In genomic region chr10:30587522-30588031, GRCh38 we compare ENCODE assay signal across 8 cellular contexts. TPM values are rescaled to one million over a fixed set of nuclear protein-coding genes. Genes with fewer than 3 reads are reported as not detected.
DNase-seq lines count a peak whose midpoint lies in the region; ATAC-seq and TF ChIP-seq lines count a peak whose summit lies in the region.

No MANE protein-coding gene starts in this region.

- H3K4me3 ChIP-seq in gastrocnemius medialis (no peak overlapping the region), foreskin fibroblast (ENCODE audit: low read depth in 1 of 2, low read length in 2 of 2) (no peak overlapping the region)

- no peaks in the 10 kb centered on the region for H3K4me1 ChIP-seq in gastrocnemius medialis

- H3K27me3 Mint-ChIP-seq in dendritic cell treated with granulocyte-macrophage colony-stimulating factor and Interleukin-4, amounts not matched to agents 40 ng/mL and 50 ng/mL, for 4 days: no peaks in the 10 kb centered on the region
- H3K27me3 Mint-ChIP-seq in activated T-cell treated with anti-CD3 and anti-CD28 coated beads, Interleukin-2, amount 50 U/mL, for 24 hours: no peaks in the 10 kb centered on the region

- TF ChIP-seq POLR2A in gastrocnemius medialis (IDR thresholded peaks at IDR 0.05): no peak

- intact Hi-C loops in dendritic cell treated with granulocyte-macrophage colony-stimulating factor and Interleukin-4, amounts not matched to agents 40 ng/mL and 50 ng/mL, for 4 days (cut with micrococcal nuclease): loop anchor here (5.0 kb wide), 1 partner anchor 55 kb away; no protein-coding TSS in a partner anchor
- intact Hi-C loops in gastrocnemius medialis (cut with DNase I; ENCODE audit: low total_unique reads): no loop called here

- peak; percentile 68 for ATAC-seq in GM19467 (IDR thresholded peaks at IDR 0.05; ENCODE audit: unreplicated experiment)
- peak; percentile 87 for ATAC-seq in HG03432 (IDR thresholded peaks at IDR 0.05; ENCODE audit: unreplicated experiment)
- ATAC-seq in gastrocnemius medialis: no peak

- in situ Hi-C loops in gastrocnemius medialis (cut with MboI; ENCODE audit: low sequenced_read_pairs in 4 of 4): loop anchor here in 2 of 4 donors (5.0 kb wide), 1 partner anchor 195 kb away; no protein-coding TSS in a partner anchor

- peak overlapping the region; percentile 34 for H3K27ac Mint-ChIP-seq in dendritic cell treated with granulocyte-macrophage colony-stimulating factor and Interleukin-4, amounts not matched to agents 40 ng/mL and 50 ng/mL, for 4 days
- no peak overlapping the region for H3K27ac Mint-ChIP-seq in activated T-cell treated with anti-CD3 and anti-CD28 coated beads, Interleukin-2, amount 50 U/mL, for 24 hours

- DNase-seq in CMK (ENCODE audit: low read depth) (peak; percentile 14), gastrocnemius medialis (peak; percentile 9 to 35), foreskin fibroblast (no peak), NCI-H2107 (lab: John Stamatoyannopoulos, UW) (no peak)
- no peak for DNase-seq in activated T-cell treated with anti-CD3 and anti-CD28 coated beads, Interleukin-2, amount 50 U/mL, for 24 hours

- no peaks in the 10 kb centered on the region for H3K36me3 ChIP-seq in gastrocnemius medialis

- no peaks in the 10 kb centered on the region for H3K9me3 ChIP-seq in gastrocnemius medialis

- H3K9me3 Mint-ChIP-seq in dendritic cell treated with granulocyte-macrophage colony-stimulating factor and Interleukin-4, amounts not matched to agents 40 ng/mL and 50 ng/mL, for 4 days: no peaks in the 10 kb centered on the region
- no peaks in the 10 kb centered on the region for H3K9me3 Mint-ChIP-seq in activated T-cell treated with anti-CD3 and anti-CD28 coated beads, Interleukin-2, amount 50 U/mL, for 24 hours

- no peaks in the 10 kb centered on the region for H3K36me3 Mint-ChIP-seq in dendritic cell treated with granulocyte-macrophage colony-stimulating factor and Interleukin-4, amounts not matched to agents 40 ng/mL and 50 ng/mL, for 4 days (ENCODE audit: low read depth)
- no peaks in the 10 kb centered on the region for H3K36me3 Mint-ChIP-seq in activated T-cell treated with anti-CD3 and anti-CD28 coated beads, Interleukin-2, amount 50 U/mL, for 24 hours (ENCODE audit: low read depth)

- no peak overlapping the region for H3K27ac ChIP-seq in gastrocnemius medialis

- H3K27me3 ChIP-seq in gastrocnemius medialis: no peaks in the 10 kb centered on the region

- TF ChIP-seq CTCF in gastrocnemius medialis (IDR thresholded peaks at IDR 0.05 in 4 of 5, conservative IDR thresholded peaks at IDR 0.05 in 1 of 5): no peak
- TF ChIP-seq CTCF in foreskin fibroblast (IDR thresholded peaks at IDR 0.05; ENCODE audit: low read depth, low read length): no peak

- H3K4me3 Mint-ChIP-seq in dendritic cell treated with granulocyte-macrophage colony-stimulating factor and Interleukin-4, amounts not matched to agents 40 ng/mL and 50 ng/mL, for 4 days: no peak overlapping the region
- H3K4me3 Mint-ChIP-seq in activated T-cell treated with anti-CD3 and anti-CD28 coated beads, Interleukin-2, amount 50 U/mL, for 24 hours: no peak overlapping the region

- peaks cover 30% of the 10 kb centered on the region for H3K4me1 Mint-ChIP-seq in dendritic cell treated with granulocyte-macrophage colony-stimulating factor and Interleukin-4, amounts not matched to agents 40 ng/mL and 50 ng/mL, for 4 days (ENCODE audit: low read depth)
- H3K4me1 Mint-ChIP-seq in activated T-cell treated with anti-CD3 and anti-CD28 coated beads, Interleukin-2, amount 50 U/mL, for 24 hours (ENCODE audit: low read depth): peaks cover 17% of the 10 kb centered on the region

RNA-seq across cellular contexts. Expression of gene LYZL2, which starts 42.0 kb away (rescaled TPM):
- not detected for total RNA-seq in gastrocnemius medialis

Comparison
In these comparisons a context has a peak if more than half of its experiments do, and no peak if none do; other contexts are left out.
1. DNase-seq: peak in CMK (single experiment) and gastrocnemius medialis (2 of 2); none in foreskin fibroblast (0 of 2), NCI-H2107 (single experiment) and activated T-cell treated with anti-CD3 and anti-CD28 coated beads, Interleukin-2, amount 50 U/mL, for 24 hours (single experiment).
2. ATAC-seq: peak in GM19467 (single experiment) and HG03432 (single experiment); none in gastrocnemius medialis (0 of 2).